Comparison of ENCODE assay signal across 12 cellular contexts in the genomic region with DNA sequence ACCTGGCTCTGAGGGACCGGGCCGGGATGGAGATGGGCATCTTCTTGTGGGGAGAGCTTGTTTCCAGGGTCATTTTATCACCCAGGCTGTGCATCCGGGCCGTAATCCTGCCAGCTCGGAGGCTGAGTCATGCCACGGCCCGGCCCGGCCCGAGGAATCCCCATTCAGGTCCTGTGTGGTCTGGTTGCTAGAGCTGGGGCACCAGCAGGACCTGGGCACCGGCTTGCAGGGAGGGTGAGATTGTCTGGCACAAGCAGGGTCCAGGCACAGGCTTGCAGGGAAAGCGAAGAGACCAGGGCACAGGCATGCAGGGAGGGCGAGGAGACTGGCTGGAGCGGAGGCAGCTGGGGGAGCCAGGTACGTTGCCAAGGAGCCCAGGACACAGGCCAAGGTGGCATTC.
DNase-seq lines count a peak whose midpoint lies in the region; ATAC-seq and TF ChIP-seq lines count a peak whose summit lies in the region.
"Had no signal": no experiment of that assay in that cellular context is flagged by ENCODE, and none has a peak within 500 bp of the region (broad histone marks: within the 10 kb centered on the region; RNA-seq: fewer than 3 reads in every experiment).

No MANE protein-coding gene starts in this region.

- TF ChIP-seq POLR2A in esophagus muscularis mucosa (IDR thresholded peaks at IDR 0.05; ENCODE audit: low read depth) (no peak), prostate gland (IDR thresholded peaks at IDR 0.05) (no peak)

- no peaks in the 10 kb centered on the region for H3K9me3 ChIP-seq in SJSA1 (replicated peaks)
- H3K9me3 ChIP-seq in esophagus muscularis mucosa, result no peaks in the 10 kb centered on the region
- H3K9me3 ChIP-seq in prostate gland, result no peaks in the 10 kb centered on the region

- TF ChIP-seq CTCF in esophagus muscularis mucosa (IDR thresholded peaks at IDR 0.05) (no peak), prostate gland (IDR thresholded peaks at IDR 0.05) (no peak)

- H3K27ac ChIP-seq in SJSA1 (no peak overlapping the region; the same call in 1 of the 2 replicates), esophagus muscularis mucosa (replicated peaks in 1 of 4) (peak overlapping the region; percentile 89 to 90 (median 90)), prostate gland (peak overlapping the region; percentile 94 to 96)

- no peaks in the 10 kb centered on the region for H3K27me3 Mint-ChIP-seq in activated T-cell treated with anti-CD3 and anti-CD28 coated beads, Interleukin-2, amount 50 U/mL, for 72 hours (ENCODE audit: low read depth)
- no peaks in the 10 kb centered on the region for H3K27me3 Mint-ChIP-seq in activated CD4-positive, alpha-beta T cell treated with anti-CD3 and anti-CD28 coated beads, Interleukin-2, amount 10 ng/mL, durations not matched to agents 24 days and 14 days
- H3K27me3 Mint-ChIP-seq: CD4-positive, CD25-positive, alpha-beta regulatory T cell had no signal

- no peak overlapping the region for H3K4me3 Mint-ChIP-seq in activated T-cell treated with anti-CD3 and anti-CD28 coated beads, Interleukin-2, amount 50 U/mL, for 72 hours
- no peak overlapping the region for H3K4me3 Mint-ChIP-seq in activated CD4-positive, alpha-beta T cell treated with anti-CD3 and anti-CD28 coated beads, Interleukin-2, amount 10 ng/mL, durations not matched to agents 24 days and 14 days
- H3K4me3 Mint-ChIP-seq: CD4-positive, CD25-positive, alpha-beta regulatory T cell; neural crest cell had no signal

- H3K27ac Mint-ChIP-seq in activated T-cell treated with anti-CD3 and anti-CD28 coated beads, Interleukin-2, amount 50 U/mL, for 72 hours, result no peak overlapping the region
- H3K27ac Mint-ChIP-seq in activated CD4-positive, alpha-beta T cell treated with anti-CD3 and anti-CD28 coated beads, Interleukin-2, amount 10 ng/mL, durations not matched to agents 24 days and 14 days, result no peak overlapping the region
- H3K27ac Mint-ChIP-seq: CD4-positive, CD25-positive, alpha-beta regulatory T cell had no signal

- H3K36me3 ChIP-seq in SJSA1, result peaks cover 33% of the 10 kb centered on the region
- peaks cover 16 to 66% (median 61%) of the 10 kb centered on the region in 4 donors for H3K36me3 ChIP-seq in esophagus muscularis mucosa
- peaks cover 0 to 5% of the 10 kb centered on the region in 2 donors for H3K36me3 ChIP-seq in prostate gland

- no peaks in the 10 kb centered on the region for H3K4me1 Mint-ChIP-seq in activated T-cell treated with anti-CD3 and anti-CD28 coated beads, Interleukin-2, amount 50 U/mL, for 72 hours (ENCODE audit: low read depth)
- H3K4me1 Mint-ChIP-seq in activated CD4-positive, alpha-beta T cell treated with anti-CD3 and anti-CD28 coated beads, Interleukin-2, amount 10 ng/mL, durations not matched to agents 24 days and 14 days, result no peaks in the 10 kb centered on the region
- H3K4me1 Mint-ChIP-seq: CD4-positive, CD25-positive, alpha-beta regulatory T cell had no signal

- peak; percentile 75 for DNase-seq in AG20443 (ENCODE audit: low spot score)
- peak; percentile 41 to 67 for DNase-seq in SJSA1 (ENCODE audit: low read depth in 1 of 2, low spot score in 2 of 2)
- DNase-seq in esophagus muscularis mucosa (ENCODE audit: extremely low spot score), result no peak
- DNase-seq in prostate gland (ENCODE audit: low spot score), result peak; percentile 70
- DNase-seq in stimulated activated naive CD4-positive, alpha-beta T cell treated with Interleukin-2 at 50 U/mL for 16 hours (lab: John Stamatoyannopoulos, UW), result no peak
- DNase-seq in activated T-cell treated with anti-CD3 and anti-CD28 coated beads, Interleukin-2, amount 50 U/mL, for 72 hours, result no peak
- no peak for DNase-seq in activated CD4-positive, alpha-beta T cell treated with anti-CD3 and anti-CD28 coated beads, Interleukin-2, amount 10 ng/mL, durations not matched to agents 24 days and 14 days
- DNase-seq: CD4-positive, CD25-positive, alpha-beta regulatory T cell; NCI-H1092 treated with DMSO at 0.1 percent for 48 hours had no signal

- intact Hi-C loops in esophagus muscularis mucosa (cut with DNase I) (no loop called here), prostate gland (cut with DNase I) (loop anchor here (10.0 kb wide), 1 partner anchor 368 kb away; a partner anchor contains a TSS)
- intact Hi-C loops in activated CD4-positive, alpha-beta T cell treated with anti-CD3 and anti-CD28 coated beads, Interleukin-2, amount 10 ng/mL, durations not matched to agents 24 days and 14 days (cut with micrococcal nuclease), result no loop called here

- H3K4me1 ChIP-seq in SJSA1 (replicated peaks) (peaks cover 59% of the 10 kb centered on the region), esophagus muscularis mucosa (peaks cover 70 to 78% (median 77%) of the 10 kb centered on the region in 4 donors), prostate gland (replicated peaks) (peaks cover 49% of the 10 kb centered on the region)

- ATAC-seq in activated T-cell treated with anti-CD3 and anti-CD28 coated beads, Interleukin-2, amount 50 U/mL, for 72 hours (replicated peaks in 1 of 2), result no peak
- ATAC-seq in HG03521 (IDR thresholded peaks at IDR 0.05; ENCODE audit: unreplicated experiment), result no peak
- ATAC-seq: activated naive CD4-positive, alpha-beta T cell treated with anti-CD3 and anti-CD28 coated beads, Interleukin-2, amount 50 U/mL, for 72 hours had no signal

- no peak overlapping the region for H3K4me3 ChIP-seq in SJSA1
- no peak overlapping the region for H3K4me3 ChIP-seq in esophagus muscularis mucosa
- H3K4me3 ChIP-seq in prostate gland, result no peak overlapping the region

- H3K36me3 Mint-ChIP-seq in activated T-cell treated with anti-CD3 and anti-CD28 coated beads, Interleukin-2, amount 50 U/mL, for 72 hours (ENCODE audit: insufficient read depth in 2 of 2), result no peaks in the 10 kb centered on the region
- no peaks in the 10 kb centered on the region for H3K36me3 Mint-ChIP-seq in activated CD4-positive, alpha-beta T cell treated with anti-CD3 and anti-CD28 coated beads, Interleukin-2, amount 10 ng/mL, durations not matched to agents 24 days and 14 days (ENCODE audit: low read depth)
- H3K36me3 Mint-ChIP-seq: activated naive CD4-positive, alpha-beta T cell treated with anti-CD3 and anti-CD28 coated beads, Interleukin-2, amount 50 U/mL, for 72 hours had no signal

- TF ChIP-seq EP300 in esophagus muscularis mucosa (IDR thresholded peaks at IDR 0.05), result no peak

- WGBS in esophagus muscularis mucosa, result 63% methylated on average over 14 of the region's 14 CpGs
- 27% methylated on average over 14 of the region's 14 CpGs for WGBS in prostate gland

- H3K27me3 ChIP-seq in SJSA1 (replicated peaks) (no peaks in the 10 kb centered on the region), esophagus muscularis mucosa (no peaks in the 10 kb centered on the region), prostate gland (replicated peaks; ENCODE audit: insufficient read depth) (no peaks in the 10 kb centered on the region)

- no peaks in the 10 kb centered on the region for H3K9me3 Mint-ChIP-seq in activated T-cell treated with anti-CD3 and anti-CD28 coated beads, Interleukin-2, amount 50 U/mL, for 72 hours
- H3K9me3 Mint-ChIP-seq in activated CD4-positive, alpha-beta T cell treated with anti-CD3 and anti-CD28 coated beads, Interleukin-2, amount 10 ng/mL, durations not matched to agents 24 days and 14 days, result no peaks in the 10 kb centered on the region
- H3K9me3 Mint-ChIP-seq: activated naive CD4-positive, alpha-beta T cell treated with anti-CD3 and anti-CD28 coated beads, Interleukin-2, amount 50 U/mL, for 72 hours; CD4-positive, CD25-positive, alpha-beta regulatory T cell; neural crest cell had no signal

Comparison
In these comparisons a context has a peak if more than half of its experiments do, and no peak if none do; other contexts are left out.
1. DNase-seq: peak in AG20443 (single experiment), SJSA1 (2 of 2) and prostate gland (single experiment); none in esophagus muscularis mucosa (single experiment), stimulated activated naive CD4-positive, alpha-beta T cell treated with Interleukin-2 at 50 U/mL for 16 hours (single experiment), activated T-cell treated with anti-CD3 and anti-CD28 coated beads, Interleukin-2, amount 50 U/mL, for 72 hours (0 of 2) and activated CD4-positive, alpha-beta T cell treated with anti-CD3 and anti-CD28 coated beads, Interleukin-2, amount 10 ng/mL, durations not matched to agents 24 days and 14 days (single experiment).